15 cellular contexts compared by ENCODE assay signal in genomic region chr5:169649486-169649885, GRCh38. TPM values are rescaled to one million over a fixed set of nuclear protein-coding genes. Genes with fewer than 3 reads are reported as not detected.
A peak's percentile ranks its signal among the peaks of the same experiment; 100 is the strongest.
DNase-seq lines count a peak whose midpoint lies in the region; ATAC-seq and TF ChIP-seq lines count a peak whose summit lies in the region.
"Had no signal": no experiment of that assay in that cellular context is flagged by ENCODE, and none has a peak within 500 bp of the region (broad histone marks: within the 10 kb centered on the region; RNA-seq: fewer than 3 reads in every experiment).

No MANE protein-coding gene starts in this region.

- peak overlapping the region; percentile 95 for H3K27ac Mint-ChIP-seq in activated T-helper 2 cell treated with anti-CD3 and anti-CD28 coated beads, Interferon-gamma antibody, Interleukin-2, Interleukin-4, amounts not matched to agents 10 μg/mL and 5 μg/mL and 100 μg/mL, durations not matched to agents 14 hours and 24 hours and 36 hours
- H3K27ac Mint-ChIP-seq in stimulated activated memory B cell treated with anti-CD40 and anti-IgM and Interleukin-4, amounts not matched to agents 10 μg/mL and 1 μg/mL and 100 μg/mL, for 72 hours: peak overlapping the region; percentile 75
- no peak overlapping the region for H3K27ac Mint-ChIP-seq in chondrocyte (ENCODE audit: unreplicated experiment)

- no peaks in the 10 kb centered on the region for H3K4me1 ChIP-seq in HAP-1

- DNase-seq in activated T-cell treated with anti-CD3 and anti-CD28 coated beads, Interleukin-2, amount 50 U/mL, for 4 hours: no peak
- no peak for DNase-seq in activated T-cell treated with anti-CD3 and anti-CD28 coated beads, Interleukin-2, amount 50 U/mL, for 48 hours
- DNase-seq in activated T-helper 2 cell treated with anti-CD3 and anti-CD28 coated beads, Interferon-gamma antibody, Interleukin-2, Interleukin-4, amounts not matched to agents 10 μg/mL and 5 μg/mL and 100 μg/mL, durations not matched to agents 14 hours and 24 hours and 36 hours (ENCODE audit: low spot score): no peak
- DNase-seq in chondrocyte (ENCODE audit: low spot score): no peak
- DNase-seq in GM19238 (ENCODE audit: insufficient read length, low spot score): no peak
- DNase-seq in HAP-1 (ENCODE audit: low spot score in 2 of 2): no peak
- DNase-seq: activated CD8-positive, alpha-beta memory T cell treated with anti-CD3 and anti-CD28 coated beads, Interleukin-2, amount 50 U/mL, for 4 hours; effector CD4-positive, alpha-beta T cell; mesendoderm; NCI-H2081; ovary; spleen; transverse colon had no signal

- in situ Hi-C loops in HAP-1 (cut with MboI; ENCODE audit: low sequenced_read_pairs): no loop called here

- peak; percentile 67 to 75 for ATAC-seq in activated T-cell treated with anti-CD3 and anti-CD28 coated beads, Interleukin-2, amount 50 U/mL, for 4 hours
- ATAC-seq in HG03175 (IDR thresholded peaks at IDR 0.05; ENCODE audit: unreplicated experiment): peak; percentile 29
- peak; percentile 53 for ATAC-seq in stimulated activated memory B cell treated with anti-CD40 and anti-IgM and Interleukin-4, amounts not matched to agents 10 μg/mL and 1 μg/mL and 100 μg/mL, for 72 hours

- TF ChIP-seq CTCF in chondrocyte (IDR thresholded peaks at IDR 0.05): no peak

- intact Hi-C loops in activated T-helper 2 cell treated with anti-CD3 and anti-CD28 coated beads, Interferon-gamma antibody, Interleukin-2, Interleukin-4, amounts not matched to agents 10 μg/mL and 5 μg/mL and 100 μg/mL, durations not matched to agents 14 hours and 24 hours and 36 hours (cut with micrococcal nuclease): loop anchor here (1.0 kb wide), 1 partner anchor 12 kb away; the partner anchor contains the start of gene DOCK2

- H3K36me3 Mint-ChIP-seq in activated T-cell treated with anti-CD3 and anti-CD28 coated beads, Interleukin-2, amount 50 U/mL, for 4 hours (ENCODE audit: insufficient read depth): peaks cover 29% of the 10 kb centered on the region
- H3K36me3 Mint-ChIP-seq in activated T-helper 2 cell treated with anti-CD3 and anti-CD28 coated beads, Interferon-gamma antibody, Interleukin-2, Interleukin-4, amounts not matched to agents 10 μg/mL and 5 μg/mL and 100 μg/mL, durations not matched to agents 14 hours and 24 hours and 36 hours (ENCODE audit: low read depth): peaks cover 81% of the 10 kb centered on the region
- H3K36me3 Mint-ChIP-seq in stimulated activated memory B cell treated with anti-CD40 and anti-IgM and Interleukin-4, amounts not matched to agents 10 μg/mL and 1 μg/mL and 100 μg/mL, for 72 hours: peaks cover 34% of the 10 kb centered on the region
- peaks cover 2% of the 10 kb centered on the region for H3K36me3 Mint-ChIP-seq in chondrocyte (ENCODE audit: low read depth)

- H3K9me3 Mint-ChIP-seq in activated T-cell treated with anti-CD3 and anti-CD28 coated beads, Interleukin-2, amount 50 U/mL, for 4 hours: no peaks in the 10 kb centered on the region
- H3K9me3 Mint-ChIP-seq in activated T-helper 2 cell treated with anti-CD3 and anti-CD28 coated beads, Interferon-gamma antibody, Interleukin-2, Interleukin-4, amounts not matched to agents 10 μg/mL and 5 μg/mL and 100 μg/mL, durations not matched to agents 14 hours and 24 hours and 36 hours: no peaks in the 10 kb centered on the region
- no peaks in the 10 kb centered on the region for H3K9me3 Mint-ChIP-seq in stimulated activated memory B cell treated with anti-CD40 and anti-IgM and Interleukin-4, amounts not matched to agents 10 μg/mL and 1 μg/mL and 100 μg/mL, for 72 hours
- no peaks in the 10 kb centered on the region for H3K9me3 Mint-ChIP-seq in chondrocyte (ENCODE audit: low read depth)

- no peak overlapping the region for H3K4me3 ChIP-seq in HAP-1
- H3K4me3 ChIP-seq: ovary, transverse colon had no signal

- no peaks in the 10 kb centered on the region for H3K36me3 ChIP-seq in HAP-1 (replicated peaks)
- H3K36me3 ChIP-seq: ovary, transverse colon had no signal

- H3K4me3 Mint-ChIP-seq in activated T-cell treated with anti-CD3 and anti-CD28 coated beads, Interleukin-2, amount 50 U/mL, for 4 hours: peak overlapping the region; percentile 29
- peak overlapping the region; percentile 59 for H3K4me3 Mint-ChIP-seq in activated T-helper 2 cell treated with anti-CD3 and anti-CD28 coated beads, Interferon-gamma antibody, Interleukin-2, Interleukin-4, amounts not matched to agents 10 μg/mL and 5 μg/mL and 100 μg/mL, durations not matched to agents 14 hours and 24 hours and 36 hours (ENCODE audit: low read depth)
- no peak overlapping the region for H3K4me3 Mint-ChIP-seq in stimulated activated memory B cell treated with anti-CD40 and anti-IgM and Interleukin-4, amounts not matched to agents 10 μg/mL and 1 μg/mL and 100 μg/mL, for 72 hours
- H3K4me3 Mint-ChIP-seq in chondrocyte (ENCODE audit: unreplicated experiment): no peak overlapping the region

- H3K4me1 Mint-ChIP-seq in activated T-cell treated with anti-CD3 and anti-CD28 coated beads, Interleukin-2, amount 50 U/mL, for 4 hours (ENCODE audit: low read depth): peaks cover 94% of the 10 kb centered on the region
- H3K4me1 Mint-ChIP-seq in activated T-helper 2 cell treated with anti-CD3 and anti-CD28 coated beads, Interferon-gamma antibody, Interleukin-2, Interleukin-4, amounts not matched to agents 10 μg/mL and 5 μg/mL and 100 μg/mL, durations not matched to agents 14 hours and 24 hours and 36 hours (ENCODE audit: low read depth): peaks cover 92% of the 10 kb centered on the region
- H3K4me1 Mint-ChIP-seq in stimulated activated memory B cell treated with anti-CD40 and anti-IgM and Interleukin-4, amounts not matched to agents 10 μg/mL and 1 μg/mL and 100 μg/mL, for 72 hours: peaks cover 100% of the 10 kb centered on the region
- peaks cover 23% of the 10 kb centered on the region for H3K4me1 Mint-ChIP-seq in chondrocyte (ENCODE audit: low read depth)

- no peaks in the 10 kb centered on the region for H3K27me3 ChIP-seq in HAP-1 (ENCODE audit: low read depth)
- H3K27me3 ChIP-seq: ovary, spleen, transverse colon had no signal

- no peaks in the 10 kb centered on the region for H3K27me3 Mint-ChIP-seq in activated T-cell treated with anti-CD3 and anti-CD28 coated beads, Interleukin-2, amount 50 U/mL, for 4 hours (ENCODE audit: low read depth)
- H3K27me3 Mint-ChIP-seq in activated T-helper 2 cell treated with anti-CD3 and anti-CD28 coated beads, Interferon-gamma antibody, Interleukin-2, Interleukin-4, amounts not matched to agents 10 μg/mL and 5 μg/mL and 100 μg/mL, durations not matched to agents 14 hours and 24 hours and 36 hours (ENCODE audit: low read depth): no peaks in the 10 kb centered on the region
- no peaks in the 10 kb centered on the region for H3K27me3 Mint-ChIP-seq in stimulated activated memory B cell treated with anti-CD40 and anti-IgM and Interleukin-4, amounts not matched to agents 10 μg/mL and 1 μg/mL and 100 μg/mL, for 72 hours
- no peaks in the 10 kb centered on the region for H3K27me3 Mint-ChIP-seq in chondrocyte (ENCODE audit: low read depth)

- H3K9me3 ChIP-seq in HAP-1: no peaks in the 10 kb centered on the region
- H3K9me3 ChIP-seq: ovary, spleen, transverse colon had no signal

RNA-seq across cellular contexts. Expression of gene DOCK2, which starts 12.4 kb away (rescaled TPM):
- 100 to 1,000 TPM; 128 to 134 (median 132) TPM for total RNA-seq in activated T-cell treated with anti-CD3 and anti-CD28 coated beads, Interleukin-2, amount 50 U/mL, for 4 hours
- total RNA-seq in activated T-helper 2 cell treated with anti-CD3 and anti-CD28 coated beads, Interferon-gamma antibody, Interleukin-2, Interleukin-4, amounts not matched to agents 10 μg/mL and 5 μg/mL and 100 μg/mL, durations not matched to agents 14 hours and 24 hours and 36 hours: 217 and 246 TPM in 2 replicates
- total RNA-seq in chondrocyte: 2.0 to 11.8 TPM (median 3.1 TPM) in 3 replicates

Comparison
In these comparisons a context has a peak if more than half of its experiments do, and no peak if none do; other contexts are left out.
1. H3K4me3 Mint-ChIP-seq: peak in activated T-cell treated with anti-CD3 and anti-CD28 coated beads, Interleukin-2, amount 50 U/mL, for 4 hours (single experiment) and activated T-helper 2 cell treated with anti-CD3 and anti-CD28 coated beads, Interferon-gamma antibody, Interleukin-2, Interleukin-4, amounts not matched to agents 10 μg/mL and 5 μg/mL and 100 μg/mL, durations not matched to agents 14 hours and 24 hours and 36 hours (single experiment); none in stimulated activated memory B cell treated with anti-CD40 and anti-IgM and Interleukin-4, amounts not matched to agents 10 μg/mL and 1 μg/mL and 100 μg/mL, for 72 hours (single experiment) and chondrocyte (single experiment).
2. RNA of gene DOCK2, which starts 12.4 kb away (total RNA-seq): 217 to 246 TPM in activated T-helper 2 cell treated with anti-CD3 and anti-CD28 coated beads, Interferon-gamma antibody, Interleukin-2, Interleukin-4, amounts not matched to agents 10 μg/mL and 5 μg/mL and 100 μg/mL, durations not matched to agents 14 hours and 24 hours and 36 hours and 128 to 134 TPM in activated T-cell treated with anti-CD3 and anti-CD28 coated beads, Interleukin-2, amount 50 U/mL, for 4 hours; 2.0 to 11.8 TPM in chondrocyte; every median in the first group is over 10 times any median in the second.
3. Peak in every context shown above with its lines, with median percentiles within 50 percentile points of each other: ATAC-seq.